ENCODE assay signal across 17 cellular contexts in genomic region chr18:2908166-2908945, GRCh38.
DNase-seq lines count a peak whose midpoint lies in the region; ATAC-seq, FAIRE-seq and TF ChIP-seq lines count a peak whose summit lies in the region.
"Had no signal": no experiment of that assay in that cellular context is flagged by ENCODE, and none has a peak within 500 bp of the region (broad histone marks: within the 10 kb centered on the region; RNA-seq: fewer than 3 reads in every experiment).

No MANE protein-coding gene starts in this region.

- no peaks in the 10 kb centered on the region for H3K9me3 Mint-ChIP-seq in activated CD4-positive, alpha-beta memory T cell treated with anti-CD3 and anti-CD28 coated beads for 36 hours
- no peaks in the 10 kb centered on the region for H3K9me3 Mint-ChIP-seq in endodermal cell
- H3K9me3 Mint-ChIP-seq in stimulated activated effector memory CD8-positive, alpha-beta T cell treated with anti-CD3 and anti-CD28 coated beads, Interleukin-12 subunit alpha, Interleukin-12 subunit beta, amount 100 ng/mL, for 72 hours: no peaks in the 10 kb centered on the region

- H3K4me3 ChIP-seq in cardiac muscle cell (no peak overlapping the region), endodermal cell (ENCODE audit: low read length) (no peak overlapping the region), testis (no peak overlapping the region)

- no peaks in the 10 kb centered on the region for H3K27me3 Mint-ChIP-seq in activated CD4-positive, alpha-beta memory T cell treated with anti-CD3 and anti-CD28 coated beads for 36 hours
- peaks cover 8% of the 10 kb centered on the region for H3K27me3 Mint-ChIP-seq in endodermal cell (ENCODE audit: insufficient read depth)

- H3K27me3 ChIP-seq in cardiac muscle cell (no peaks in the 10 kb centered on the region), endodermal cell (ENCODE audit: control insufficient read depth, insufficient read depth, low read length, poor library complexity, severe bottlenecking) (peaks cover 30% of the 10 kb centered on the region), testis (no peaks in the 10 kb centered on the region)
- H3K27me3 ChIP-seq: colonic mucosa had no signal

- TF ChIP-seq CTCF in cardiac muscle cell (IDR thresholded peaks at IDR 0.05; ENCODE audit: low read depth, low read length) (no peak), endodermal cell (conservative IDR thresholded peaks at IDR 0.05) (no peak), testis (IDR thresholded peaks at IDR 0.05) (no peak)

- peaks cover 18% of the 10 kb centered on the region for H3K36me3 ChIP-seq in cardiac muscle cell
- peaks cover 42% of the 10 kb centered on the region for H3K36me3 ChIP-seq in endodermal cell (ENCODE audit: control insufficient read depth, insufficient read depth, low read length)
- no peaks in the 10 kb centered on the region for H3K36me3 ChIP-seq in testis (ENCODE audit: low read depth, missing control alignments)
- H3K36me3 ChIP-seq: colonic mucosa had no signal

- no peak overlapping the region for H3K9ac ChIP-seq in endodermal cell (ENCODE audit: extremely low read depth, low read length, poor library complexity, severe bottlenecking)

- H3K27ac ChIP-seq in cardiac muscle cell: peak overlapping the region; percentile 23
- H3K27ac ChIP-seq in endodermal cell (ENCODE audit: low read depth, low read length): no peak overlapping the region
- no peak overlapping the region for H3K27ac ChIP-seq in testis
- H3K27ac ChIP-seq: colonic mucosa, suprapubic skin had no signal

- 86 to 96% methylated on average over 5 to 9 of the region's 9 CpGs for WGBS in endodermal cell (ENCODE audit: insufficient coverage in 1 of 2, insufficient read length in 1 of 2), 2 experiments
- 89 to 91% methylated on average over 9 of the region's 9 CpGs for WGBS in testis, 2 donors

- no peak for ATAC-seq in Right ventricle myocardium superior (ENCODE audit: poor library complexity)
- no peak for ATAC-seq in stimulated activated effector memory CD8-positive, alpha-beta T cell treated with anti-CD3 and anti-CD28 coated beads, Interleukin-12 subunit alpha, Interleukin-12 subunit beta, amount 100 ng/mL, for 72 hours
- ATAC-seq: activated CD4-positive, CD25-positive, alpha-beta regulatory T cell treated with anti-CD3 and anti-CD28 coated beads, Interleukin-2, amount 50 U/mL, for 24 hours; esophagus mucosa had no signal

- peak overlapping the region; percentile 51 for H3K4me3 Mint-ChIP-seq in activated CD4-positive, alpha-beta memory T cell treated with anti-CD3 and anti-CD28 coated beads for 36 hours
- peak overlapping the region; percentile 67 for H3K4me3 Mint-ChIP-seq in endodermal cell
- peak overlapping the region; percentile 74 for H3K4me3 Mint-ChIP-seq in stimulated activated effector memory CD8-positive, alpha-beta T cell treated with anti-CD3 and anti-CD28 coated beads, Interleukin-12 subunit alpha, Interleukin-12 subunit beta, amount 100 ng/mL, for 72 hours

- peaks cover 15% of the 10 kb centered on the region for H3K4me1 Mint-ChIP-seq in activated CD4-positive, alpha-beta memory T cell treated with anti-CD3 and anti-CD28 coated beads for 36 hours (ENCODE audit: low read depth)
- peaks cover 6% of the 10 kb centered on the region for H3K4me1 Mint-ChIP-seq in endodermal cell
- H3K4me1 Mint-ChIP-seq in stimulated activated effector memory CD8-positive, alpha-beta T cell treated with anti-CD3 and anti-CD28 coated beads, Interleukin-12 subunit alpha, Interleukin-12 subunit beta, amount 100 ng/mL, for 72 hours: peaks cover 22% of the 10 kb centered on the region

- TF ChIP-seq POLR2A in testis (IDR thresholded peaks at IDR 0.05): no peak
- TF ChIP-seq POLR2A in GM12892 (IDR thresholded peaks at IDR 0.05; ENCODE audit: low read depth, low read length): no peak

- H3K4me1 ChIP-seq in cardiac muscle cell (ENCODE audit: low read depth) (peaks cover 5% of the 10 kb centered on the region), endodermal cell (ENCODE audit: control insufficient read depth, insufficient read depth, low read length) (no peaks in the 10 kb centered on the region), testis (peaks cover 11% of the 10 kb centered on the region)
- H3K4me1 ChIP-seq: colonic mucosa had no signal

- no peaks in the 10 kb centered on the region for H3K9me3 ChIP-seq in cardiac muscle cell (ENCODE audit: low read depth)
- no peaks in the 10 kb centered on the region for H3K9me3 ChIP-seq in endodermal cell (ENCODE audit: control insufficient read depth, low read length)
- H3K9me3 ChIP-seq in testis: no peaks in the 10 kb centered on the region
- H3K9me3 ChIP-seq: colonic mucosa, suprapubic skin had no signal

- peaks cover 12% of the 10 kb centered on the region for H3K36me3 Mint-ChIP-seq in activated CD4-positive, alpha-beta memory T cell treated with anti-CD3 and anti-CD28 coated beads for 36 hours
- H3K36me3 Mint-ChIP-seq in endodermal cell (ENCODE audit: low read depth): peaks cover 43% of the 10 kb centered on the region
- peaks cover 53% of the 10 kb centered on the region for H3K36me3 Mint-ChIP-seq in stimulated activated effector memory CD8-positive, alpha-beta T cell treated with anti-CD3 and anti-CD28 coated beads, Interleukin-12 subunit alpha, Interleukin-12 subunit beta, amount 100 ng/mL, for 72 hours

- intact Hi-C loops in Right ventricle myocardium superior (cut with DNase I): no loop called here
- intact Hi-C loops in activated CD4-positive, alpha-beta memory T cell treated with anti-CD3 and anti-CD28 coated beads for 36 hours (cut with micrococcal nuclease): no loop called here
- intact Hi-C loops in testis (cut with DNase I; ENCODE audit: low total_unique reads): no loop called here

- peak overlapping the region; percentile 43 for H3K27ac Mint-ChIP-seq in activated CD4-positive, alpha-beta memory T cell treated with anti-CD3 and anti-CD28 coated beads for 36 hours
- H3K27ac Mint-ChIP-seq in endodermal cell: no peak overlapping the region
- H3K27ac Mint-ChIP-seq in stimulated activated effector memory CD8-positive, alpha-beta T cell treated with anti-CD3 and anti-CD28 coated beads, Interleukin-12 subunit alpha, Interleukin-12 subunit beta, amount 100 ng/mL, for 72 hours: peak overlapping the region; percentile 58

- POLR2A ChIA-PET in activated CD4-positive, alpha-beta memory T cell treated with anti-CD3 and anti-CD28 coated beads for 36 hours (lab: Charles Lee): interaction anchor here (1.2 to 1.3 kb wide), 2 partner anchors 9 kb away, joined by 3 to 4 read pairs; no protein-coding TSS in a partner anchor

- DNase-seq in cardiac muscle cell (ENCODE audit: low read depth in 1 of 2, low spot score in 1 of 2) (no peak), Right ventricle myocardium superior (no peak), endodermal cell (peak; percentile 32), NCI-H187 treated with DMSO at 0.1 percent for 48 hours (lab: John Stamatoyannopoulos, UW) (no peak), testis (no peak), GM12892 (ENCODE audit: insufficient read length) (no peak)
- DNase-seq in activated CD4-positive, alpha-beta memory T cell treated with anti-CD3 and anti-CD28 coated beads for 36 hours: peak; percentile 9
- DNase-seq in stimulated activated effector memory CD8-positive, alpha-beta T cell treated with anti-CD3 and anti-CD28 coated beads, Interleukin-12 subunit alpha, Interleukin-12 subunit beta, amount 100 ng/mL, for 72 hours (ENCODE audit: low spot score in 2 of 2): no peak
- DNase-seq: colonic mucosa, DMS53, HCEC 1CT, kidney, midbrain, NCI-H1694 treated with DMSO at 0.1 percent for 48 hours had no signal

- FAIRE-seq in GM12892 (lab: Jason Lieb, UNC): no peak
- FAIRE-seq: kidney had no signal

- CTCF ChIA-PET in activated CD4-positive, alpha-beta memory T cell treated with anti-CD3 and anti-CD28 coated beads for 36 hours (lab: Charles Lee): interaction anchor here (1.1 kb wide), 2 partner anchors 221 to 257 kb away, joined by 3 read pairs; no protein-coding TSS in a partner anchor

Comparison
In these comparisons a context has a peak if more than half of its experiments do, and no peak if none do; other contexts are left out.
1. DNase-seq: peak in activated CD4-positive, alpha-beta memory T cell treated with anti-CD3 and anti-CD28 coated beads for 36 hours (single experiment) and endodermal cell (single experiment); none in cardiac muscle cell (0 of 2), Right ventricle myocardium superior (single experiment), stimulated activated effector memory CD8-positive, alpha-beta T cell treated with anti-CD3 and anti-CD28 coated beads, Interleukin-12 subunit alpha, Interleukin-12 subunit beta, amount 100 ng/mL, for 72 hours (0 of 2), NCI-H187 treated with DMSO at 0.1 percent for 48 hours (single experiment), testis (single experiment) and GM12892 (single experiment).
2. Peak in every context shown above with its lines, with median percentiles within 50 percentile points of each other: H3K4me3 Mint-ChIP-seq.